ENCODE assay signal across 1 cellular context in genomic region chr6:16504608-16505007, GRCh38.
TF ChIP-seq lines count a peak whose summit lies in the region.

No MANE protein-coding gene starts in this region.

TF ChIP-seq in SK-N-SH, 30 proteins besides CTCF, POLR2A, EP300 and RAD21 (continued from another document):
- TF ChIP-seq, protein P1, sequence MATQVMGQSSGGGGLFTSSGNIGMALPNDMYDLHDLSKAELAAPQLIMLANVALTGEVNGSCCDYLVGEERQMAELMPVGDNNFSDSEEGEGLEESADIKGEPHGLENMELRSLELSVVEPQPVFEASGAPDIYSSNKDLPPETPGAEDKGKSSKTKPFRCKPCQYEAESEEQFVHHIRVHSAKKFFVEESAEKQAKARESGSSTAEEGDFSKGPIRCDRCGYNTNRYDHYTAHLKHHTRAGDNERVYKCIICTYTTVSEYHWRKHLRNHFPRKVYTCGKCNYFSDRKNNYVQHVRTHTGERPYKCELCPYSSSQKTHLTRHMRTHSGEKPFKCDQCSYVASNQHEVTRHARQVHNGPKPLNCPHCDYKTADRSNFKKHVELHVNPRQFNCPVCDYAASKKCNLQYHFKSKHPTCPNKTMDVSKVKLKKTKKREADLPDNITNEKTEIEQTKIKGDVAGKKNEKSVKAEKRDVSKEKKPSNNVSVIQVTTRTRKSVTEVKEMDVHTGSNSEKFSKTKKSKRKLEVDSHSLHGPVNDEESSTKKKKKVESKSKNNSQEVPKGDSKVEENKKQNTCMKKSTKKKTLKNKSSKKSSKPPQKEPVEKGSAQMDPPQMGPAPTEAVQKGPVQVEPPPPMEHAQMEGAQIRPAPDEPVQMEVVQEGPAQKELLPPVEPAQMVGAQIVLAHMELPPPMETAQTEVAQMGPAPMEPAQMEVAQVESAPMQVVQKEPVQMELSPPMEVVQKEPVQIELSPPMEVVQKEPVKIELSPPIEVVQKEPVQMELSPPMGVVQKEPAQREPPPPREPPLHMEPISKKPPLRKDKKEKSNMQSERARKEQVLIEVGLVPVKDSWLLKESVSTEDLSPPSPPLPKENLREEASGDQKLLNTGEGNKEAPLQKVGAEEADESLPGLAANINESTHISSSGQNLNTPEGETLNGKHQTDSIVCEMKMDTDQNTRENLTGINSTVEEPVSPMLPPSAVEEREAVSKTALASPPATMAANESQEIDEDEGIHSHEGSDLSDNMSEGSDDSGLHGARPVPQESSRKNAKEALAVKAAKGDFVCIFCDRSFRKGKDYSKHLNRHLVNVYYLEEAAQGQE (IDR thresholded peaks at IDR 0.05; ENCODE audit: low read depth, low read length): no peak
- TF ChIP-seq SIN3A (IDR thresholded peaks at IDR 0.05; ENCODE audit: borderline replicate concordance, low read depth, low read length) (no peak), TAF1 (IDR thresholded peaks at IDR 0.05; ENCODE audit: borderline replicate concordance, low read depth, low read length) (no peak), TCF12 (IDR thresholded peaks at IDR 0.05) (no peak), RFX5 (IDR thresholded peaks at IDR 0.05; ENCODE audit: low read length) (no peak)
- TF ChIP-seq, protein P2, sequence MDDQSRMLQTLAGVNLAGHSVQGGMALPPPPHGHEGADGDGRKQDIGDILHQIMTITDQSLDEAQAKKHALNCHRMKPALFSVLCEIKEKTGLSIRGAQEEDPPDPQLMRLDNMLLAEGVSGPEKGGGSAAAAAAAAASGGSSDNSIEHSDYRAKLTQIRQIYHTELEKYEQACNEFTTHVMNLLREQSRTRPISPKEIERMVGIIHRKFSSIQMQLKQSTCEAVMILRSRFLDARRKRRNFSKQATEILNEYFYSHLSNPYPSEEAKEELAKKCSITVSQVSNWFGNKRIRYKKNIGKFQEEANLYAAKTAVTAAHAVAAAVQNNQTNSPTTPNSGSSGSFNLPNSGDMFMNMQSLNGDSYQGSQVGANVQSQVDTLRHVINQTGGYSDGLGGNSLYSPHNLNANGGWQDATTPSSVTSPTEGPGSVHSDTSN (IDR thresholded peaks at IDR 0.05): no peak
